14 cellular contexts compared by ENCODE assay signal in genomic region chr14:71430321-71431168, GRCh38.
DNase-seq lines count a peak whose midpoint lies in the region; ATAC-seq and TF ChIP-seq lines count a peak whose summit lies in the region.
"Had no signal": no experiment of that assay in that cellular context is flagged by ENCODE, and none has a peak within 500 bp of the region (broad histone marks: within the 10 kb centered on the region; RNA-seq: fewer than 3 reads in every experiment).

No MANE protein-coding gene starts in this region.

- H3K36me3 Mint-ChIP-seq in stimulated activated naive B cell treated with anti-CD40 and anti-IgM and Interleukin-4, amounts not matched to agents 10 μg/mL and 1 μg/mL and 100 μg/mL, for 72 hours, result peaks cover 36 to 53% of the 10 kb centered on the region in 2 donors
- peaks cover 10% of the 10 kb centered on the region for H3K36me3 Mint-ChIP-seq in endothelial cell (ENCODE audit: low read depth, unreplicated experiment)

- ATAC-seq in GM18868 (IDR thresholded peaks at IDR 0.05; ENCODE audit: unreplicated experiment) (peak; percentile 72), GM21825 (IDR thresholded peaks at IDR 0.05; ENCODE audit: unreplicated experiment) (peak; percentile 55), GM19395 (IDR thresholded peaks at IDR 0.05; ENCODE audit: unreplicated experiment) (no peak), HG03469 (IDR thresholded peaks at IDR 0.05; ENCODE audit: unreplicated experiment) (no peak)
- peak; percentile 93 for ATAC-seq in stimulated activated naive B cell treated with anti-CD40 and anti-IgM and Interleukin-4, amounts not matched to agents 10 μg/mL and 1 μg/mL and 100 μg/mL, for 72 hours (replicated peaks)

- peak; percentile 28 for DNase-seq in NCI-H69 (lab: John Stamatoyannopoulos, UW)
- no peak for DNase-seq in stimulated activated naive B cell treated with anti-CD40 and anti-IgM and Interleukin-4, amounts not matched to agents 10 μg/mL and 1 μg/mL and 100 μg/mL, for 72 hours
- DNase-seq in endothelial cell (ENCODE audit: low spot score), result no peak
- DNase-seq: activated CD4-positive, alpha-beta memory T cell treated with anti-CD3 and anti-CD28 coated beads for 36 hours; central memory CD4-positive, alpha-beta T cell; KG1; NCI-H1436; NCI-H446 treated with DMSO at 0.1 percent for 48 hours; ovary; testis had no signal

- no peaks in the 10 kb centered on the region for H3K27me3 Mint-ChIP-seq in stimulated activated naive B cell treated with anti-CD40 and anti-IgM and Interleukin-4, amounts not matched to agents 10 μg/mL and 1 μg/mL and 100 μg/mL, for 72 hours
- no peaks in the 10 kb centered on the region for H3K27me3 Mint-ChIP-seq in endothelial cell (ENCODE audit: unreplicated experiment)
- H3K27me3 Mint-ChIP-seq: activated CD4-positive, alpha-beta memory T cell treated with anti-CD3 and anti-CD28 coated beads for 36 hours had no signal

- no peak for TF ChIP-seq CTCF in endothelial cell (IDR thresholded peaks at IDR 0.05; ENCODE audit: unreplicated experiment)

- H3K4me3 Mint-ChIP-seq in stimulated activated naive B cell treated with anti-CD40 and anti-IgM and Interleukin-4, amounts not matched to agents 10 μg/mL and 1 μg/mL and 100 μg/mL, for 72 hours, result peak overlapping the region; percentile 64 to 66
- no peak overlapping the region for H3K4me3 Mint-ChIP-seq in endothelial cell (ENCODE audit: unreplicated experiment)
- H3K4me3 Mint-ChIP-seq: activated CD4-positive, alpha-beta memory T cell treated with anti-CD3 and anti-CD28 coated beads for 36 hours had no signal

- peaks cover 4 to 7% of the 10 kb centered on the region in 2 donors for H3K9me3 Mint-ChIP-seq in stimulated activated naive B cell treated with anti-CD40 and anti-IgM and Interleukin-4, amounts not matched to agents 10 μg/mL and 1 μg/mL and 100 μg/mL, for 72 hours
- no peaks in the 10 kb centered on the region for H3K9me3 Mint-ChIP-seq in endothelial cell (ENCODE audit: unreplicated experiment)

- peak overlapping the region; percentile 81 for H3K27ac Mint-ChIP-seq in stimulated activated naive B cell treated with anti-CD40 and anti-IgM and Interleukin-4, amounts not matched to agents 10 μg/mL and 1 μg/mL and 100 μg/mL, for 72 hours
- no peak overlapping the region for H3K27ac Mint-ChIP-seq in endothelial cell (ENCODE audit: unreplicated experiment)
- H3K27ac Mint-ChIP-seq: activated CD4-positive, alpha-beta memory T cell treated with anti-CD3 and anti-CD28 coated beads for 36 hours had no signal

- H3K4me1 Mint-ChIP-seq in stimulated activated naive B cell treated with anti-CD40 and anti-IgM and Interleukin-4, amounts not matched to agents 10 μg/mL and 1 μg/mL and 100 μg/mL, for 72 hours, result peaks cover 35 to 53% of the 10 kb centered on the region in 2 donors
- H3K4me1 Mint-ChIP-seq in endothelial cell (ENCODE audit: unreplicated experiment), result no peaks in the 10 kb centered on the region

Comparison
In these comparisons a context has a peak if more than half of its experiments do, and no peak if none do; other contexts are left out.
1. ATAC-seq: peak in GM18868 (single experiment), GM21825 (single experiment) and stimulated activated naive B cell treated with anti-CD40 and anti-IgM and Interleukin-4, amounts not matched to agents 10 μg/mL and 1 μg/mL and 100 μg/mL, for 72 hours (2 of 2); none in GM19395 (single experiment) and HG03469 (single experiment).